ENCODE assay signal across 4 cellular contexts in the genomic region with DNA sequence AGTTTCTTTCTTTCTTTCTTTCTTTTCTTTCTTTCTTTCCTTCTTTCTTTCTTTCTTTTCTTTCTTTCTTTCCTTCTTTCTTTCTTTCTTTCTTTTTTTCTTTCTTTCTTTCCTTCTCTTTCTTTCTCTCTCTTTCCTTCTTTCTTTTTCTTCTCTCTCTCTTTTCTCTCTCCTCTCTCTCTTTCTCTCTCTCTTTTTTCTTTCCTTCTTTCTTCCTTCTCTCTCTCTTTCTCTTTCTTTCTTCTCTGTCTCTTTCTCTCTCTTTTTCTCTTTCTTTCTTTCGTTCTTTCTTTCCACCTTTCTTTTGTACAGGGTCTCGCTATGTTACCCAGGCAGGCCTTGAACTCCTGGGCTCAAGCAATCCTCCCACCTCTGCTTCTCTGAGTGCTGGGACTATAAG. TPM values are rescaled to one million over a fixed set of nuclear protein-coding genes. Genes with fewer than 3 reads are reported as not detected.
"Had no signal": no experiment of that assay in that cellular context is flagged by ENCODE, and none has a peak within 500 bp of the region (broad histone marks: within the 10 kb centered on the region; RNA-seq: fewer than 3 reads in every experiment).

No MANE protein-coding gene starts in this region.

RNA-seq across cellular contexts. Expression of gene CLEC19A, which starts 35.7 kb away (rescaled TPM):
- total RNA-seq: HT-29, HT1080, IMR-90 had no signal
- polyA plus RNA-seq: IgD-negative memory B cell, IMR-90 had no signal
